ENCODE assay signal across 8 cellular contexts in genomic region chr7:129501760-129502707, GRCh38. TPM values are rescaled to one million over a fixed set of nuclear protein-coding genes. Genes with fewer than 3 reads are reported as not detected.
DNase-seq lines count a peak whose midpoint lies in the region; ATAC-seq and TF ChIP-seq lines count a peak whose summit lies in the region.

SMKR1 (plus strand) TSS chr7:129502531; CDS start chr7:129502825, 294 bp downstream.

- no peaks in the 10 kb centered on the region for H3K9me3 Mint-ChIP-seq in activated CD4-positive, alpha-beta T cell treated with anti-CD3 and anti-CD28 coated beads, Interleukin-2, amount 10 ng/mL, durations not matched to agents 7 days and 5 days
- H3K9me3 Mint-ChIP-seq in memory B cell, result no peaks in the 10 kb centered on the region

- intact Hi-C loops in dorsolateral prefrontal cortex (cut with DNase I), result loop anchor here in 1 of 2 donors (10.0 kb wide), 1 partner anchor 143 kb away; no protein-coding TSS in a partner anchor

- H3K27me3 ChIP-seq in dorsolateral prefrontal cortex, result no peaks in the 10 kb centered on the region

- no peak for TF ChIP-seq CTCF in dorsolateral prefrontal cortex (IDR thresholded peaks at IDR 0.05 in 54 of 56, conservative IDR thresholded peaks at IDR 0.05 in 2 of 56; ENCODE audit: low read depth in 1 of 56, partially characterized antibody in 56 of 56)

- DNase-seq in AG08396 (ENCODE audit: low spot score), result peak; percentile 94
- peak; percentile 87 for DNase-seq in NCI-H226
- DNase-seq in activated CD4-positive, alpha-beta T cell treated with anti-CD3 and anti-CD28 coated beads, Interleukin-2, amount 10 ng/mL, durations not matched to agents 7 days and 5 days, result peak; percentile 94
- peak; percentile 38 to 86 (median 72) for DNase-seq in dorsolateral prefrontal cortex
- DNase-seq in memory B cell (ENCODE audit: low spot score in 2 of 2), result peak; percentile 95
- peak; percentile 88 for DNase-seq in stimulated activated CD8-positive, alpha-beta memory T cell treated with anti-CD3 and anti-CD28 coated beads, Interleukin-12 subunit alpha, Interleukin-12 subunit beta, amount 100 ng/mL, for 1 hour (ENCODE audit: low read depth)

- POLR2A ChIA-PET in activated CD4-positive, alpha-beta T cell treated with anti-CD3 and anti-CD28 coated beads, Interleukin-2, amount 10 ng/mL, durations not matched to agents 7 days and 5 days (lab: Charles Lee), result interaction anchor here (1.0 kb wide), 1 partner anchor 14 kb away, joined by 3 read pairs; no protein-coding TSS in a partner anchor

- peak; percentile 45 for ATAC-seq in GM18873 (IDR thresholded peaks at IDR 0.05; ENCODE audit: low FRiP score, unreplicated experiment)
- ATAC-seq in HG03103 (IDR thresholded peaks at IDR 0.05; ENCODE audit: low read depth, unreplicated experiment), result peak; percentile 77
- peak; percentile 83 for ATAC-seq in memory B cell (ENCODE audit: low read depth)

- CTCF ChIA-PET in activated CD4-positive, alpha-beta T cell treated with anti-CD3 and anti-CD28 coated beads, Interleukin-2, amount 10 ng/mL, durations not matched to agents 7 days and 5 days (lab: Charles Lee), result no interaction called here

- no peaks in the 10 kb centered on the region for H3K27me3 Mint-ChIP-seq in activated CD4-positive, alpha-beta T cell treated with anti-CD3 and anti-CD28 coated beads, Interleukin-2, amount 10 ng/mL, durations not matched to agents 7 days and 5 days
- no peaks in the 10 kb centered on the region for H3K27me3 Mint-ChIP-seq in memory B cell

- peak within 1 kb of the TSS; percentile 54 to 83 (median 71) for H3K4me3 ChIP-seq in dorsolateral prefrontal cortex

- peaks cover 30% of the 10 kb centered on the region for H3K4me1 Mint-ChIP-seq in activated CD4-positive, alpha-beta T cell treated with anti-CD3 and anti-CD28 coated beads, Interleukin-2, amount 10 ng/mL, durations not matched to agents 7 days and 5 days
- peaks cover 28% of the 10 kb centered on the region for H3K4me1 Mint-ChIP-seq in memory B cell

- H3K4me3 Mint-ChIP-seq in activated CD4-positive, alpha-beta T cell treated with anti-CD3 and anti-CD28 coated beads, Interleukin-2, amount 10 ng/mL, durations not matched to agents 7 days and 5 days, result peak within 1 kb of the TSS; percentile 75
- H3K4me3 Mint-ChIP-seq in memory B cell, result peak within 1 kb of the TSS; percentile 87

- H3K27ac Mint-ChIP-seq in activated CD4-positive, alpha-beta T cell treated with anti-CD3 and anti-CD28 coated beads, Interleukin-2, amount 10 ng/mL, durations not matched to agents 7 days and 5 days, result peak within 1 kb of the TSS; percentile 74
- peak within 1 kb of the TSS; percentile 89 for H3K27ac Mint-ChIP-seq in memory B cell

- peak within 1 kb of the TSS in 31 of 59 donors; percentile 6 to 73 (median 46) for H3K27ac ChIP-seq in dorsolateral prefrontal cortex

- H3K36me3 Mint-ChIP-seq in activated CD4-positive, alpha-beta T cell treated with anti-CD3 and anti-CD28 coated beads, Interleukin-2, amount 10 ng/mL, durations not matched to agents 7 days and 5 days (ENCODE audit: low read depth), result no peaks in the 10 kb centered on the region
- H3K36me3 Mint-ChIP-seq in memory B cell, result no peaks in the 10 kb centered on the region

RNA-seq across cellular contexts. Expression of gene SMKR1, which starts in this region (rescaled TPM):
- 1 to 10 TPM; 1.7 to 2.2 TPM for total RNA-seq in activated CD4-positive, alpha-beta T cell treated with anti-CD3 and anti-CD28 coated beads, Interleukin-2, amount 10 ng/mL, durations not matched to agents 7 days and 5 days
- 10 to 100 TPM in 35 of 120 experiments, 1 to 10 TPM in 85; 2.1 to 17.4 (median 8.5) TPM for total RNA-seq in dorsolateral prefrontal cortex

Comparison
In these comparisons a context has a peak if more than half of its experiments do, and no peak if none do; other contexts are left out.
1. Peak in every context shown above with its lines: DNase-seq, ATAC-seq, H3K4me3 ChIP-seq and H3K27ac ChIP-seq.